Comparison of ENCODE assay signal across 2 cellular contexts in genomic region chr6:167682125-167682524, GRCh38.
TF ChIP-seq lines count a peak whose summit lies in the region.

No MANE protein-coding gene starts in this region.

TF ChIP-seq in SK-N-SH, 30 proteins besides CTCF, POLR2A, EP300 and RAD21 (continued from another document):
- TF ChIP-seq USF1 (IDR thresholded peaks at IDR 0.05; ENCODE audit: borderline replicate concordance, low read depth) (no peak), MXI1 (IDR thresholded peaks at IDR 0.05; ENCODE audit: low read depth, low read length) (no peak), TCF12 (IDR thresholded peaks at IDR 0.05) (no peak), CHD2 (IDR thresholded peaks at IDR 0.05; ENCODE audit: low read length, partially characterized antibody) (no peak)

TF ChIP-seq in WTC11, 78 proteins besides CTCF, POLR2A, EP300 and RAD21 (continued from another document):
- TF ChIP-seq E2F1 (CRISPR knock-in tag; IDR thresholded peaks at IDR 0.05) (no peak), ZNF512 (CRISPR knock-in tag; IDR thresholded peaks at IDR 0.05; ENCODE audit: borderline replicate concordance) (no peak), ETV6 (CRISPR knock-in tag; IDR thresholded peaks at IDR 0.05) (no peak), TEAD1 (CRISPR knock-in tag; IDR thresholded peaks at IDR 0.05) (no peak), GABPB1 (CRISPR knock-in tag; IDR thresholded peaks at IDR 0.05) (no peak), MYBL2 (CRISPR knock-in tag; IDR thresholded peaks at IDR 0.05) (no peak), RORB (CRISPR knock-in tag; IDR thresholded peaks at IDR 0.05) (no peak), NR3C1 (CRISPR knock-in tag; conservative IDR thresholded peaks at IDR 0.05; ENCODE audit: low read depth) (no peak), ZNF232 (CRISPR knock-in tag; IDR thresholded peaks at IDR 0.05) (no peak)
- TF ChIP-seq, protein P1, sequence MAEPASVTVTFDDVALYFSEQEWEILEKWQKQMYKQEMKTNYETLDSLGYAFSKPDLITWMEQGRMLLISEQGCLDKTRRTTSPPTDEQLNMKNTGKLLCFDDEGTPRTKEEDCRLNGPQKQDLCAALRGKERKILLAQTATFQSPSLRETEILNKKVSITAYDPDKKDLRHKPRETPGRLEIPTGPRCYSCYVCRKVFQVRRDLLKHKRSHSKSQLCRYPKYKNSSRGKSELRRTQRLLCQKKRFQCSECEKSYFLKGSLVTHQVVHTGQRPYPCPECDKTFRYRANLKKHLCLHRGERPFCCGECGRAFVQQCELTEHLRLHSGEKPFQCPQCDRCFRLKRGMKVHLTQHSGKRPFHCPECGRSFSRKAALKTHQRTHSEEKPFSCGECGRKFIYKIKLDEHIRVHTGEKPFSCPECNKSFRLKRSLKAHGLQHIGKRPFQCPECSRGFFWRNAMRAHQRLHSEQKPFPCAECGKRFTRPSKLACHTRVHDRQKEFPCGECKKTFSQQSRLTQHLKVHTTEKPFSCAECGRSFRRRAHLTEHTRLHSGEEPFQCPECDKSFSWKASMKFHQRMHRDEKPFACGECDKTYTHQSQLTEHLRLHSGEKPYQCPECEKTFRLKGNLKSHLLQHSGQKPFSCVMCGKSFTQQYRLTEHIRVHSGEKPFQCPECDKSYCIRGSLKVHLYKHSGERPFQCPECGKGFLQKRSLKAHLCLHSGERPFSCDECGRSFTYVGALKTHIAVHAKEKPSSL (CRISPR knock-in tag; conservative IDR thresholded peaks at IDR 0.05), result no peak
- TF ChIP-seq, protein P2, sequence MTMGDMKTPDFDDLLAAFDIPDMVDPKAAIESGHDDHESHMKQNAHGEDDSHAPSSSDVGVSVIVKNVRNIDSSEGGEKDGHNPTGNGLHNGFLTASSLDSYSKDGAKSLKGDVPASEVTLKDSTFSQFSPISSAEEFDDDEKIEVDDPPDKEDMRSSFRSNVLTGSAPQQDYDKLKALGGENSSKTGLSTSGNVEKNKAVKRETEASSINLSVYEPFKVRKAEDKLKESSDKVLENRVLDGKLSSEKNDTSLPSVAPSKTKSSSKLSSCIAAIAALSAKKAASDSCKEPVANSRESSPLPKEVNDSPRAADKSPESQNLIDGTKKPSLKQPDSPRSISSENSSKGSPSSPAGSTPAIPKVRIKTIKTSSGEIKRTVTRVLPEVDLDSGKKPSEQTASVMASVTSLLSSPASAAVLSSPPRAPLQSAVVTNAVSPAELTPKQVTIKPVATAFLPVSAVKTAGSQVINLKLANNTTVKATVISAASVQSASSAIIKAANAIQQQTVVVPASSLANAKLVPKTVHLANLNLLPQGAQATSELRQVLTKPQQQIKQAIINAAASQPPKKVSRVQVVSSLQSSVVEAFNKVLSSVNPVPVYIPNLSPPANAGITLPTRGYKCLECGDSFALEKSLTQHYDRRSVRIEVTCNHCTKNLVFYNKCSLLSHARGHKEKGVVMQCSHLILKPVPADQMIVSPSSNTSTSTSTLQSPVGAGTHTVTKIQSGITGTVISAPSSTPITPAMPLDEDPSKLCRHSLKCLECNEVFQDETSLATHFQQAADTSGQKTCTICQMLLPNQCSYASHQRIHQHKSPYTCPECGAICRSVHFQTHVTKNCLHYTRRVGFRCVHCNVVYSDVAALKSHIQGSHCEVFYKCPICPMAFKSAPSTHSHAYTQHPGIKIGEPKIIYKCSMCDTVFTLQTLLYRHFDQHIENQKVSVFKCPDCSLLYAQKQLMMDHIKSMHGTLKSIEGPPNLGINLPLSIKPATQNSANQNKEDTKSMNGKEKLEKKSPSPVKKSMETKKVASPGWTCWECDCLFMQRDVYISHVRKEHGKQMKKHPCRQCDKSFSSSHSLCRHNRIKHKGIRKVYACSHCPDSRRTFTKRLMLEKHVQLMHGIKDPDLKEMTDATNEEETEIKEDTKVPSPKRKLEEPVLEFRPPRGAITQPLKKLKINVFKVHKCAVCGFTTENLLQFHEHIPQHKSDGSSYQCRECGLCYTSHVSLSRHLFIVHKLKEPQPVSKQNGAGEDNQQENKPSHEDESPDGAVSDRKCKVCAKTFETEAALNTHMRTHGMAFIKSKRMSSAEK (CRISPR knock-in tag; IDR thresholded peaks at IDR 0.05; ENCODE audit: borderline replicate concordance), result no peak
